Comparison of ENCODE assay signal across 30 cellular contexts in the genomic region with DNA sequence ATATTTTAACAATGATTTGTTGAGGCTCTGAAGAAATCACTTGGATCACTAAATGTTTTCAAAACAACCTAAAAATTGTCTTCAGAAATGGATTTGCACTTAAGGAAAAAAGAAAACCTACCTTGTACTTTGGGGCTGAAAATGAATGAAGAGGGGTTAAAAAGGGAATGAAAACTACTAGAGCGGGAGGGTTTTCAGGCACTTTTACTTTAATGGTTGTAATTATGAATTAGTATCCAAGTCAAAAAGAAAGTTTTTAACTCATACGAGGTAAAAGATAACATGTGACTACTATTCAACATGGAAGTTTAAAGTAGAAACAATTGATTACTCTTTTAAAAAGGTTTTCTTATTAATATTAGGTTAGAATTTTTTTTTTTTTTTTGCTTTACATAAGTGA. TPM values are rescaled to one million over a fixed set of nuclear protein-coding genes. Genes with fewer than 3 reads are reported as not detected.
A peak's percentile ranks its signal among the peaks of the same experiment; 100 is the strongest.
DNase-seq lines count a peak whose midpoint lies in the region; ATAC-seq, FAIRE-seq and TF ChIP-seq lines count a peak whose summit lies in the region.
"Had no signal": no experiment of that assay in that cellular context is flagged by ENCODE, and none has a peak within 500 bp of the region (broad histone marks: within the 10 kb centered on the region; RNA-seq: fewer than 3 reads in every experiment).

No MANE protein-coding gene starts in this region.

- TF ChIP-seq POLR2A in A549 (IDR thresholded peaks at IDR 0.05; ENCODE audit: low read length), result no peak

- H3K18ac ChIP-seq in mesendoderm (ENCODE audit: low read length), result no peak overlapping the region

- H3K4ac ChIP-seq in mesendoderm (ENCODE audit: low read depth, low read length), result no peak overlapping the region

- H3K4me3 ChIP-seq in A549 (peak overlapping the region; percentile 60; the same call in 2 of the 3 replicates), HUES64 (ENCODE audit: low read length) (peak overlapping the region; percentile 99), mesendoderm (ENCODE audit: low read length) (no peak overlapping the region), BE2C (ENCODE audit: low read depth, low read length) (no peak overlapping the region)
- H3K4me3 ChIP-seq: BLaER1, heart left ventricle, Peyer's patch, uterus had no signal

- H3K56ac ChIP-seq in mesendoderm (ENCODE audit: low read length), result no peak overlapping the region

- TF ChIP-seq CTCF in A549 (IDR thresholded peaks at IDR 0.05) (no peak), brain (conservative IDR thresholded peaks at IDR 0.05) (no peak), BE2C (IDR thresholded peaks at IDR 0.05; ENCODE audit: low read depth, low read length) (no peak)

- H2AK5ac ChIP-seq in mesendoderm (ENCODE audit: low read length), result no peak overlapping the region

- TF ChIP-seq EP300 in A549 (IDR thresholded peaks at IDR 0.05), result no peak

- H3K23ac ChIP-seq in mesendoderm (ENCODE audit: low read length), result no peak overlapping the region

- no peak overlapping the region for H4K8ac ChIP-seq in mesendoderm (ENCODE audit: low read depth, low read length)

- peaks cover 65% of the 10 kb centered on the region for H3K4me1 ChIP-seq in A549
- peaks cover 59% of the 10 kb centered on the region for H3K4me1 ChIP-seq in HUES64 (ENCODE audit: insufficient read depth, low read length)
- peaks cover 10% of the 10 kb centered on the region for H3K4me1 ChIP-seq in mesendoderm (ENCODE audit: control insufficient read depth, low read depth, low read length)
- H3K4me1 ChIP-seq in BE2C, result no peaks in the 10 kb centered on the region
- H3K4me1 ChIP-seq: BLaER1, uterus had no signal

- H4K5ac ChIP-seq in mesendoderm (ENCODE audit: low read length), result no peak overlapping the region

- H3K36me3 Mint-ChIP-seq in brain, result peaks cover 16% of the 10 kb centered on the region
- H3K36me3 Mint-ChIP-seq in activated CD4-positive, alpha-beta memory T cell treated with anti-CD3 and anti-CD28 coated beads, Interleukin-2, amount 10 ng/mL, durations not matched to agents 7 days and 5 days (ENCODE audit: low read depth), result no peaks in the 10 kb centered on the region

- FAIRE-seq in A549 (lab: Jason Lieb, UNC), result peak; percentile 28
- FAIRE-seq: islet of Langerhans had no signal

- peaks cover 9% of the 10 kb centered on the region for H3K27me3 Mint-ChIP-seq in brain
- H3K27me3 Mint-ChIP-seq in activated CD4-positive, alpha-beta memory T cell treated with anti-CD3 and anti-CD28 coated beads, Interleukin-2, amount 10 ng/mL, durations not matched to agents 7 days and 5 days, result peaks cover 95% of the 10 kb centered on the region

- peaks cover 83% of the 10 kb centered on the region for H3K4me1 Mint-ChIP-seq in brain
- peaks cover 19% of the 10 kb centered on the region for H3K4me1 Mint-ChIP-seq in activated CD4-positive, alpha-beta memory T cell treated with anti-CD3 and anti-CD28 coated beads, Interleukin-2, amount 10 ng/mL, durations not matched to agents 7 days and 5 days

- 33% methylated on average over 2 of the region's 2 CpGs for WGBS in A549 (ENCODE audit: missing lambda C conversion rate)
- 27% methylated on average over 1 of the region's 2 CpGs for WGBS in HUES64
- no CpG with 5 or more reads among the region's 2 CpGs for WGBS in mesendoderm (ENCODE audit: extremely low coverage, insufficient coverage, low lambda C conversion rate)

- TF ChIP-seq RAD21 in A549 (conservative IDR thresholded peaks at IDR 0.05 in 1 of 2, IDR thresholded peaks at IDR 0.05 in 1 of 2), result no peak

- H2BK5ac ChIP-seq in mesendoderm (ENCODE audit: low read length), result no peak overlapping the region

- peaks cover 8% of the 10 kb centered on the region for H3K79me1 ChIP-seq in mesendoderm (ENCODE audit: low read length)

- peak overlapping the region in 1 of 5 experiments; percentile 67 for H3K27ac Mint-ChIP-seq in brain
- H3K27ac Mint-ChIP-seq in activated CD4-positive, alpha-beta memory T cell treated with anti-CD3 and anti-CD28 coated beads, Interleukin-2, amount 10 ng/mL, durations not matched to agents 7 days and 5 days, result no peak overlapping the region
- H3K27ac Mint-ChIP-seq: activated naive CD4-positive, alpha-beta T cell treated with anti-CD3 and anti-CD28 coated beads for 36 hours; T-helper 2 cell treated with Interferon-gamma antibody and Interleukin-4, amounts not matched to agents 5 μg/mL and 100 μg/mL, for 36 hours had no signal

- H3K36me3 ChIP-seq in HUES64 (ENCODE audit: insufficient read depth, low read length), result peaks cover 58% of the 10 kb centered on the region
- H3K36me3 ChIP-seq in mesendoderm (ENCODE audit: control insufficient read depth, insufficient read depth, low read length), result peaks cover 7% of the 10 kb centered on the region
- H3K36me3 ChIP-seq in BE2C, result no peaks in the 10 kb centered on the region; the same call in 1 of the 2 replicates
- H3K36me3 ChIP-seq: BLaER1, heart left ventricle, Peyer's patch, uterus had no signal

- peaks cover 0 to 2% (median 0%) of the 10 kb centered on the region in 5 experiments for H3K9me3 Mint-ChIP-seq in brain
- no peaks in the 10 kb centered on the region for H3K9me3 Mint-ChIP-seq in activated CD4-positive, alpha-beta memory T cell treated with anti-CD3 and anti-CD28 coated beads, Interleukin-2, amount 10 ng/mL, durations not matched to agents 7 days and 5 days
- H3K9me3 Mint-ChIP-seq: activated naive CD4-positive, alpha-beta T cell treated with anti-CD3 and anti-CD28 coated beads for 36 hours; T-helper 2 cell treated with Interferon-gamma antibody and Interleukin-4, amounts not matched to agents 5 μg/mL and 100 μg/mL, for 36 hours had no signal

- H3K4me3 Mint-ChIP-seq in brain, result peak overlapping the region in 4 of 5 experiments; percentile 68 to 95 (median 83)
- no peak overlapping the region for H3K4me3 Mint-ChIP-seq in activated CD4-positive, alpha-beta memory T cell treated with anti-CD3 and anti-CD28 coated beads, Interleukin-2, amount 10 ng/mL, durations not matched to agents 7 days and 5 days
- H3K4me3 Mint-ChIP-seq: activated naive CD4-positive, alpha-beta T cell treated with anti-CD3 and anti-CD28 coated beads for 36 hours; activated T-cell treated with anti-CD3 and anti-CD28 coated beads, Interleukin-2, amount 50 U/mL, for 4 hours; T-helper 2 cell treated with Interferon-gamma antibody and Interleukin-4, amounts not matched to agents 5 μg/mL and 100 μg/mL, for 36 hours had no signal

- H3K27me3 ChIP-seq in HUES64 (ENCODE audit: insufficient read depth, low read length), result no peaks in the 10 kb centered on the region
- no peaks in the 10 kb centered on the region for H3K27me3 ChIP-seq in mesendoderm (ENCODE audit: insufficient read depth, low read length, poor library complexity)
- H3K27me3 ChIP-seq in BE2C, result peaks cover 85% of the 10 kb centered on the region

- H3K9ac ChIP-seq in HUES64 (ENCODE audit: low read depth, low read length) (peak overlapping the region; percentile 100), mesendoderm (ENCODE audit: low read length) (peak overlapping the region; percentile 50)
- H3K9ac ChIP-seq: BLaER1 had no signal

- no peaks in the 10 kb centered on the region for H3K9me3 ChIP-seq in A549
- no peaks in the 10 kb centered on the region for H3K9me3 ChIP-seq in HUES64 (ENCODE audit: insufficient read depth, low read depth, low read length)
- H3K9me3 ChIP-seq in BE2C, result no peaks in the 10 kb centered on the region
- H3K9me3 ChIP-seq: BLaER1, heart left ventricle, Peyer's patch, uterus had no signal

- DNase-seq in A549 (ENCODE audit: low read depth in 1 of 2, low spot score in 1 of 2) (no peak), mesendoderm (no peak), SHP77 treated with DMSO at 0.1 percent for 48 hours (lab: John Stamatoyannopoulos, UW) (no peak), BE2C (no peak)
- no peak for DNase-seq in activated CD4-positive, alpha-beta memory T cell treated with anti-CD3 and anti-CD28 coated beads, Interleukin-2, amount 10 ng/mL, durations not matched to agents 7 days and 5 days
- DNase-seq: activated CD8-positive, alpha-beta memory T cell treated with anti-CD3 and anti-CD28 coated beads for 24 hours; activated naive CD4-positive, alpha-beta T cell treated with anti-CD3 and anti-CD28 coated beads for 36 hours; activated T-cell treated with anti-CD3 and anti-CD28 coated beads, Interleukin-2, amount 50 U/mL, for 4 hours; anterior cingulate cortex; Calu3; heart left ventricle; KBM-7; NCI-H1694 treated with DMSO at 0.1 percent for 48 hours; NCI-H774; Peyer's patch; right cardiac atrium; stimulated activated CD4-positive, alpha-beta T cell treated with anti-CD3 and anti-CD28 coated beads, Interleukin-15, amount 100 ng/mL, for 24 hours; substantia nigra; uterus had no signal

- H2BK120ac ChIP-seq in mesendoderm (ENCODE audit: low read depth, low read length), result no peak overlapping the region

- ATAC-seq in A549, result no peak
- ATAC-seq in HG02610 (IDR thresholded peaks at IDR 0.05; ENCODE audit: unreplicated experiment), result no peak
- ATAC-seq: activated T-cell treated with anti-CD3 and anti-CD28 coated beads, Interleukin-2, amount 50 U/mL, for 4 hours; heart left ventricle; right cardiac atrium had no signal

- H3K4me2 ChIP-seq in A549 (peak overlapping the region; percentile 90), mesendoderm (ENCODE audit: low read length) (no peak overlapping the region)
- H3K4me2 ChIP-seq: BLaER1 had no signal

- peaks cover 89% of the 10 kb centered on the region for H3K79me2 ChIP-seq in mesendoderm (ENCODE audit: control insufficient read depth, insufficient read depth, low read length)

- CTCF ChIA-PET in A549 (lab: Yijun Ruan, JAX), result interaction anchor here (1.2 to 30.3 kb wide), 6 partner anchors 13 to 118 kb away, joined by 4 to 639 read pairs (median 30); a partner anchor contains a TSS
- CTCF ChIA-PET in activated CD4-positive, alpha-beta memory T cell treated with anti-CD3 and anti-CD28 coated beads, Interleukin-2, amount 10 ng/mL, durations not matched to agents 7 days and 5 days (lab: Charles Lee), result no interaction called here

- no peak overlapping the region for H2BK15ac ChIP-seq in mesendoderm (replicated peaks; ENCODE audit: low read depth)

- H3K27ac ChIP-seq in A549 (peak overlapping the region in 1 of 2 experiments; percentile 93; a peak in 2 of 6 replicates), HUES64 (ENCODE audit: low read depth, low read length) (no peak overlapping the region), mesendoderm (ENCODE audit: low read depth, low read length) (no peak overlapping the region)
- H3K27ac ChIP-seq: BLaER1, heart left ventricle, Peyer's patch, uterus had no signal

- POLR2A ChIA-PET in A549 (lab: Yijun Ruan, JAX), result interaction anchor here (1.0 to 1.2 kb wide), 3 partner anchors 13 to 110 kb away, joined by 3 to 4 read pairs (median 3); a partner anchor contains a TSS
- POLR2A ChIA-PET in activated CD4-positive, alpha-beta memory T cell treated with anti-CD3 and anti-CD28 coated beads, Interleukin-2, amount 10 ng/mL, durations not matched to agents 7 days and 5 days (lab: Charles Lee), result no interaction called here

RNA-seq across cellular contexts. Expression of a gene that starts 5.1 kb away (rescaled TPM):
- polyA plus RNA-seq in A549 (2011; rRNA removed) (26.2 and 30.1 TPM in 2 replicates), A549 (2017; fragmentation: RNase III; extraction: RNeasy Plus Mini Kit Qiagen cat#74134 plus additional on column Dnase treatment) (38.0 to 42.3 TPM (median 40.3 TPM) in 3 replicates), brain (ENCODE audit: insufficient read depth, low read depth, low replicate concordance) (not detected)
- polyA plus RNA-seq in A549 (2012; cell fraction: cytosol; rRNA removed), result 31.0 and 37.6 TPM in 2 replicates
- 47.7 and 67.8 TPM in 2 replicates for polyA plus RNA-seq in A549 (2012; cell fraction: nucleus; rRNA removed)
- 56.3 and 83.5 TPM in 2 replicates for polyA minus RNA-seq in A549 (2011; rRNA and poly(A)+ RNA removed)
- 127 TPM for polyA plus RNA-seq in HUES64 (2013, experiment 1 of 2)
- 130 TPM for polyA plus RNA-seq in HUES64 (2013, experiment 2 of 2)
- 132 TPM for polyA plus RNA-seq in mesendoderm (2013, experiment 1 of 2)
- polyA plus RNA-seq in mesendoderm (2013, experiment 2 of 2), result 142 TPM
- not detected for total RNA-seq in activated CD4-positive, alpha-beta memory T cell treated with anti-CD3 and anti-CD28 coated beads, Interleukin-2, amount 10 ng/mL, durations not matched to agents 7 days and 5 days
- 20.5 TPM for polyA plus RNA-seq in BE2C (2012; ENCODE audit: insufficient read depth, insufficient read length, low read depth)
- total RNA-seq: heart left ventricle, lower leg skin, right cardiac atrium had no signal
- polyA plus RNA-seq: right cardiac atrium had no signal

RNA-seq across cellular contexts. Expression of a gene that starts 33.9 kb away (rescaled TPM):
- polyA plus RNA-seq in A549 (2011; rRNA removed), result 6.1 and 6.3 TPM in 2 replicates
- 2.6 TPM in 2 replicates for polyA plus RNA-seq in A549 (2012; cell fraction: cytosol; rRNA removed)
- polyA plus RNA-seq in A549 (2012; cell fraction: nucleus; rRNA removed), result 0.31 and 0.61 TPM in 2 replicates
- polyA plus RNA-seq in A549 (2017; fragmentation: RNase III; extraction: RNeasy Plus Mini Kit Qiagen cat#74134 plus additional on column Dnase treatment), result 3.5 to 5.2 TPM (median 5.2 TPM) in 3 replicates
- 3.6 and 6.1 TPM in 2 replicates for polyA minus RNA-seq in A549 (2011; rRNA and poly(A)+ RNA removed)
- 0.85 TPM for polyA plus RNA-seq in HUES64 (2013, experiment 1 of 2)
- 1.1 TPM for polyA plus RNA-seq in HUES64 (2013, experiment 2 of 2)
- not detected for polyA plus RNA-seq in brain (ENCODE audit: insufficient read depth, low read depth, low replicate concordance)
- 0.20 TPM for polyA plus RNA-seq in mesendoderm (2013, experiment 1 of 2)
- polyA plus RNA-seq in mesendoderm (2013, experiment 2 of 2), result 0.35 TPM
- not detected for total RNA-seq in activated CD4-positive, alpha-beta memory T cell treated with anti-CD3 and anti-CD28 coated beads, Interleukin-2, amount 10 ng/mL, durations not matched to agents 7 days and 5 days
- not detected for polyA plus RNA-seq in BE2C (2012; ENCODE audit: insufficient read depth, insufficient read length, low read depth)
- total RNA-seq: A172; activated naive CD4-positive, alpha-beta T cell treated with anti-CD3 and anti-CD28 coated beads for 36 hours; activated T-cell treated with anti-CD3 and anti-CD28 coated beads, Interleukin-2, amount 50 U/mL, for 4 hours; Calu3; cerebellum; heart left ventricle; lower leg skin; osteoblast; Peyer's patch; right cardiac atrium; SK-MEL-5; uterus had no signal
- polyA plus RNA-seq: heart left ventricle, right cardiac atrium had no signal

RNA-seq across cellular contexts. Expression of a gene that starts 57.7 kb away (rescaled TPM):
- polyA plus RNA-seq in A549 (2011; rRNA removed) (187 and 209 TPM in 2 replicates), A549 (2017; fragmentation: RNase III; extraction: RNeasy Plus Mini Kit Qiagen cat#74134 plus additional on column Dnase treatment) (298 to 323 TPM (median 320 TPM) in 3 replicates), brain (ENCODE audit: insufficient read depth, low read depth, low replicate concordance) (140 TPM)
- 368 and 375 TPM in 2 replicates for polyA plus RNA-seq in A549 (2012; cell fraction: cytosol; rRNA removed)
- 159 and 183 TPM in 2 replicates for polyA plus RNA-seq in A549 (2012; cell fraction: nucleus; rRNA removed)
- 162 TPM in 2 replicates for polyA minus RNA-seq in A549 (2011; rRNA and poly(A)+ RNA removed)
- polyA plus RNA-seq in HUES64 (2013, experiment 1 of 2), result 105 TPM
- 125 TPM for polyA plus RNA-seq in HUES64 (2013, experiment 2 of 2)
- 115 TPM for polyA plus RNA-seq in mesendoderm (2013, experiment 1 of 2)
- polyA plus RNA-seq in mesendoderm (2013, experiment 2 of 2), result 113 TPM
- 10 to 100 TPM; 94.9 to 97.9 TPM for total RNA-seq in activated CD4-positive, alpha-beta memory T cell treated with anti-CD3 and anti-CD28 coated beads, Interleukin-2, amount 10 ng/mL, durations not matched to agents 7 days and 5 days
- 164 TPM for polyA plus RNA-seq in BE2C (2012; ENCODE audit: insufficient read depth, insufficient read length, low read depth)

Comparison
In these comparisons a context has a peak if more than half of its experiments do, and no peak if none do; other contexts are left out.
1. H3K4me3 ChIP-seq: peak in A549 (single experiment) and HUES64 (single experiment); none in mesendoderm (single experiment) and BE2C (single experiment).
2. RNA of a gene that starts 5.1 kb away (polyA plus RNA-seq): 26.2 to 67.8 TPM in A549; not detected in brain (single experiment); every median in the first group is over 10 times any median in the second.